19 cellular contexts compared by ENCODE assay signal in genomic region chr4:178037459-178038214, GRCh38.
"Had no signal": no experiment of that assay in that cellular context is flagged by ENCODE, and none has a peak within 500 bp of the region (broad histone marks: within the 10 kb centered on the region; RNA-seq: fewer than 3 reads in every experiment).

No MANE protein-coding gene starts in this region.

- H3K27me3 ChIP-seq: cardiac muscle cell, heart right ventricle, left lung, sigmoid colon, tibial artery had no signal

- H3K4me1 ChIP-seq: heart right ventricle, left lung, sigmoid colon, tibial artery had no signal

- H3K9me3 ChIP-seq: sigmoid colon, tibial artery had no signal

- DNase-seq: activated CD4-positive, alpha-beta memory T cell treated with anti-CD3 and anti-CD28 coated beads for 36 hours; activated CD4-positive, alpha-beta T cell treated with anti-CD3 and anti-CD28 coated beads for 48 hours; activated CD4-positive, CD25-positive, alpha-beta regulatory T cell; activated naive CD4-positive, alpha-beta T cell treated with anti-CD3 and anti-CD28 coated beads for 36 hours; activated naive CD8-positive, alpha-beta T cell treated with anti-CD3 and anti-CD28 coated beads, Interleukin-2, amount 10 ng/mL, durations not matched to agents 7 days and 5 days; activated T-cell treated with anti-CD3 and anti-CD28 coated beads, Interleukin-2, amount 50 U/mL, for 48 hours; amygdala; cortex of kidney; heart right ventricle; left lung; naive thymus-derived CD4-positive, alpha-beta T cell; retina; sigmoid colon; stimulated activated CD4-positive, alpha-beta T cell treated with anti-CD3 and anti-CD28 coated beads, Interleukin-4, amount 100 ng/mL, for 24 hours; substantia nigra; tibial artery had no signal

- H3K27ac ChIP-seq: cardiac muscle cell, epithelial cell of prostate, heart right ventricle, left lung, sigmoid colon, tibial artery had no signal

- H3K4me3 ChIP-seq: cardiac muscle cell, heart right ventricle, left lung, lung, sigmoid colon, tibial artery had no signal

- H3K36me3 ChIP-seq: cardiac muscle cell, heart right ventricle, left lung, sigmoid colon, tibial artery had no signal
